Comparison of ENCODE assay signal across 14 cellular contexts in the genomic region with DNA sequence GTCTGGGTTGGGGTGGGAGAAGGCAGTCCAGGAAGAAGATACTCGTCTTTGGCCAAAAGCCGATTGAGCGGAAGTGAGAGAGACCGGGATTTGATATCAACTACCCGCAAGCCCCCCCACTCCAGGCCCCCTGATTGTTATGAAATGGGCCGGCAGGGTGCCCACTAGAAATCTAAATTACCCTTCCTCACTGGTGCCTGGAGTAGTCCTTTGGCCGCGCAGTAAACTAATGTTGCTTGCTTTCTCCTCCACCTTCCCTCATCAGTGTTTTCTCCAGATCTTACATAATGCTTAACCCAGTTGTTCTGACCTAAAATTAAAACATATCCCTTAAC.
DNase-seq lines count a peak whose midpoint lies in the region; ATAC-seq and TF ChIP-seq lines count a peak whose summit lies in the region.
"Had no signal": no experiment of that assay in that cellular context is flagged by ENCODE, and none has a peak within 500 bp of the region (broad histone marks: within the 10 kb centered on the region; RNA-seq: fewer than 3 reads in every experiment).

No MANE protein-coding gene starts in this region.

- H3K4me1 Mint-ChIP-seq in nephron progenitor cell, result peaks cover 47% of the 10 kb centered on the region

- H3K4me3 Mint-ChIP-seq in nephron progenitor cell, result peak overlapping the region; percentile 19
- H3K4me3 Mint-ChIP-seq: neural crest cell had no signal

- no peak overlapping the region for H3K27ac ChIP-seq in urinary bladder (ENCODE audit: low read depth)
- no peak overlapping the region for H3K27ac ChIP-seq in right lobe of liver

- peaks cover 100% of the 10 kb centered on the region for H3K27me3 Mint-ChIP-seq in nephron progenitor cell (ENCODE audit: low read depth, poor library complexity)

- DNase-seq in Right ventricle myocardium inferior (ENCODE audit: missing footprints) (no peak), cardiac septum (ENCODE audit: low spot score) (no peak), fibroblast of mammary gland (ENCODE audit: low read depth) (no peak), nephron progenitor cell (no peak), right lobe of liver (no peak), iPS-NIHi11 (ENCODE audit: low spot score) (no peak)
- DNase-seq: hippocampal formation; MM.1S; NCI-H524; stimulated activated CD4-positive, alpha-beta T cell treated with anti-CD3 and anti-CD28 coated beads, Interleukin-4, amount 100 ng/mL, for 24 hours had no signal

- H3K4me1 ChIP-seq in urinary bladder (ENCODE audit: insufficient read depth) (peaks cover 3% of the 10 kb centered on the region), right lobe of liver (no peaks in the 10 kb centered on the region)

- TF ChIP-seq POLR2A in right lobe of liver (IDR thresholded peaks at IDR 0.05), result no peak

- ATAC-seq in Right ventricle myocardium inferior, result peak; percentile 13
- no peak for ATAC-seq in GM18517 (IDR thresholded peaks at IDR 0.05; ENCODE audit: unreplicated experiment)
- ATAC-seq in right lobe of liver, result no peak

- no peaks in the 10 kb centered on the region for H3K36me3 Mint-ChIP-seq in nephron progenitor cell (ENCODE audit: low read depth)

- H3K27ac Mint-ChIP-seq in nephron progenitor cell, result no peak overlapping the region

- intact Hi-C loops in Right ventricle myocardium inferior (cut with DNase I) (no loop called here), cardiac septum (cut with DNase I) (no loop called here), right lobe of liver (cut with DNase I) (no loop called here)

- H3K9me3 ChIP-seq in right lobe of liver, result no peaks in the 10 kb centered on the region
- H3K9me3 ChIP-seq: HAP-1 had no signal

- no peaks in the 10 kb centered on the region for H3K36me3 ChIP-seq in urinary bladder (ENCODE audit: insufficient read depth)
- H3K36me3 ChIP-seq in right lobe of liver, result no peaks in the 10 kb centered on the region
- H3K36me3 ChIP-seq: HAP-1 had no signal

- TF ChIP-seq CTCF in fibroblast of mammary gland (conservative IDR thresholded peaks at IDR 0.05; ENCODE audit: control insufficient read depth, insufficient read depth, low read depth, low read length) (no peak), nephron progenitor cell (IDR thresholded peaks at IDR 0.05) (no peak), right lobe of liver (IDR thresholded peaks at IDR 0.05) (no peak)

- no peaks in the 10 kb centered on the region for H3K27me3 ChIP-seq in right lobe of liver

- H3K9me3 Mint-ChIP-seq in nephron progenitor cell, result no peaks in the 10 kb centered on the region
- H3K9me3 Mint-ChIP-seq: neural crest cell had no signal

- H3K4me3 ChIP-seq in fibroblast of mammary gland (ENCODE audit: control insufficient read depth, low read depth, low read length) (peak overlapping the region; percentile 27), urinary bladder (ENCODE audit: low read depth, low read length) (peak overlapping the region; percentile 24), right lobe of liver (peak overlapping the region in 1 of 3 donors; percentile 12)
- H3K4me3 ChIP-seq: HAP-1 had no signal

- 15% methylated on average over 8 of the region's 8 CpGs for WGBS in urinary bladder
- WGBS in right lobe of liver (ENCODE audit: insufficient coverage, low coverage, low lambda C conversion rate, missing lambda C conversion rate), result 43% methylated on average over 7 of the region's 8 CpGs
